In genomic region chr2:232551289-232551688, GRCh38 we compare ENCODE assay signal across 9 cellular contexts. TPM values are rescaled to one million over a fixed set of nuclear protein-coding genes. Genes with fewer than 3 reads are reported as not detected.
DNase-seq lines count a peak whose midpoint lies in the region; ATAC-seq, FAIRE-seq and TF ChIP-seq lines count a peak whose summit lies in the region.
"Had no signal": no experiment of that assay in that cellular context is flagged by ENCODE, and none has a peak within 500 bp of the region (broad histone marks: within the 10 kb centered on the region; RNA-seq: fewer than 3 reads in every experiment).

No MANE protein-coding gene starts in this region.

- H3K79me2 ChIP-seq in HepG2 (ENCODE audit: insufficient read depth, low read length), result peaks cover 66% of the 10 kb centered on the region

- H3K36me3 ChIP-seq in HepG2 (replicated peaks in 1 of 2; ENCODE audit: control insufficient read depth in 1 of 2, insufficient read depth in 2 of 2, low read length in 2 of 2), result peaks cover 7 to 22% of the 10 kb centered on the region in 2 experiments; a peak in 4 of 5 replicates
- peaks cover 2 to 8% (median 2%) of the 10 kb centered on the region in 3 donors for H3K36me3 ChIP-seq in tibial artery

- WGBS in HepG2 (ENCODE audit: low lambda C conversion rate), result 25% methylated on average over 10 of the region's 10 CpGs

- H3K4me3 ChIP-seq in HepG2 (replicated peaks in 1 of 3; ENCODE audit: insufficient read depth in 1 of 3, low read depth in 2 of 3, low read length in 3 of 3) (peak overlapping the region; percentile 73 to 85 (median 85)), tibial artery (peak overlapping the region; percentile 83 to 95)

- H3K27ac ChIP-seq in HepG2 (ENCODE audit: extremely low read length, insufficient read depth, low read length) (peak overlapping the region; percentile 95), tibial artery (peak overlapping the region; percentile 94 to 99)

- intact Hi-C loops in HepG2 (cut with micrococcal nuclease; ENCODE audit: unreplicated experiment) (loop anchor here (5.0 kb wide), 1 partner anchor 764 kb away; the partner anchor contains the start of gene COPS7B), tibial artery (cut with DNase I; ENCODE audit: low total_unique reads) (no loop called here)

- in situ Hi-C loops in HepG2 (cut with HindIII; ENCODE audit: extremely low pct_ligation_motif_present, low pct_unique_long_range_greater_than_20kb), result no loop called here

- no peaks in the 10 kb centered on the region for H3K27me3 Mint-ChIP-seq in activated T-cell treated with anti-CD3 and anti-CD28 coated beads, Interleukin-2, amount 50 U/mL, for 24 hours
- H3K27me3 Mint-ChIP-seq in activated naive CD8-positive, alpha-beta T cell treated with anti-CD3 and anti-CD28 coated beads, Interleukin-2, amount 50 U/mL, for 24 hours, result no peaks in the 10 kb centered on the region

- peak overlapping the region; percentile 97 for H3K4me3 Mint-ChIP-seq in activated T-cell treated with anti-CD3 and anti-CD28 coated beads, Interleukin-2, amount 50 U/mL, for 24 hours
- peak overlapping the region; percentile 98 for H3K4me3 Mint-ChIP-seq in activated naive CD8-positive, alpha-beta T cell treated with anti-CD3 and anti-CD28 coated beads, Interleukin-2, amount 50 U/mL, for 24 hours

- POLR2A ChIA-PET in HepG2 (lab: Yijun Ruan, JAX), result interaction anchor here (0.6 to 1.5 kb wide), 11 partner anchors 9 to 770 kb away, joined by 3 to 11 read pairs (median 4); partner anchors contain the start of genes CHRND, GIGYF2 and PDE6D

- CTCF ChIA-PET in HepG2 (lab: Yijun Ruan, JAX; ENCODE audit: low intra/inter-chr PET ratio, low total read pairs), result no interaction called here

- no peak for FAIRE-seq in HepG2 (lab: Jason Lieb, UNC)

- no peak overlapping the region for H2AFZ ChIP-seq in HepG2 (ENCODE audit: low read length)

- peaks cover 88% of the 10 kb centered on the region for H3K36me3 Mint-ChIP-seq in activated T-cell treated with anti-CD3 and anti-CD28 coated beads, Interleukin-2, amount 50 U/mL, for 24 hours (ENCODE audit: low read depth)
- H3K36me3 Mint-ChIP-seq in activated naive CD8-positive, alpha-beta T cell treated with anti-CD3 and anti-CD28 coated beads, Interleukin-2, amount 50 U/mL, for 24 hours (ENCODE audit: low read depth), result peaks cover 37% of the 10 kb centered on the region

- no TSS peak for BruUV-seq in HepG2 (replicated peaks; lab: Mats Ljungman, UMichigan)

- TF ChIP-seq RAD21 in HepG2 (CRISPR knock-in tag; IDR thresholded peaks at IDR 0.05), result no peak

- H3K9ac ChIP-seq in HepG2 (ENCODE audit: insufficient read depth, low read depth, low read length), result peak overlapping the region; percentile 94

- no peak for TF ChIP-seq CTCF in HepG2 (CRISPR knock-in tag; IDR thresholded peaks at IDR 0.05)
- no peak for TF ChIP-seq CTCF in tibial artery (IDR thresholded peaks at IDR 0.05)

- H3K4me1 Mint-ChIP-seq in activated T-cell treated with anti-CD3 and anti-CD28 coated beads, Interleukin-2, amount 50 U/mL, for 24 hours (ENCODE audit: low read depth), result peaks cover 77% of the 10 kb centered on the region
- H3K4me1 Mint-ChIP-seq in activated naive CD8-positive, alpha-beta T cell treated with anti-CD3 and anti-CD28 coated beads, Interleukin-2, amount 50 U/mL, for 24 hours, result peaks cover 67% of the 10 kb centered on the region

- H3K27me3 ChIP-seq in HepG2 (ENCODE audit: control insufficient read depth in 1 of 2, insufficient read depth in 2 of 2, low read length in 2 of 2) (no peaks in the 10 kb centered on the region; a peak in 1 of 5 replicates), tibial artery (no peaks in the 10 kb centered on the region)

- TF ChIP-seq POLR2A in HepG2 (IDR thresholded peaks at IDR 0.05; ENCODE audit: insufficient read depth in 1 of 2, low read depth in 2 of 2, low read length in 2 of 2), result no peak

- peaks cover 9% of the 10 kb centered on the region; the same call in 1 of the 2 replicates for H3K9me3 ChIP-seq in HepG2 (ENCODE audit: low read length)
- H3K9me3 ChIP-seq in tibial artery, result no peaks in the 10 kb centered on the region

- no peaks in the 10 kb centered on the region for H4K20me1 ChIP-seq in HepG2 (ENCODE audit: insufficient read depth, low read length)

- H3K9me3 Mint-ChIP-seq in activated T-cell treated with anti-CD3 and anti-CD28 coated beads, Interleukin-2, amount 50 U/mL, for 24 hours, result peaks cover 3% of the 10 kb centered on the region
- peaks cover 4% of the 10 kb centered on the region for H3K9me3 Mint-ChIP-seq in activated naive CD8-positive, alpha-beta T cell treated with anti-CD3 and anti-CD28 coated beads, Interleukin-2, amount 50 U/mL, for 24 hours

- peak overlapping the region; percentile 85 for H3K4me2 ChIP-seq in HepG2 (ENCODE audit: low read depth, low read length)

- H3K27ac Mint-ChIP-seq in activated T-cell treated with anti-CD3 and anti-CD28 coated beads, Interleukin-2, amount 50 U/mL, for 24 hours, result peak overlapping the region; percentile 99
- H3K27ac Mint-ChIP-seq in activated naive CD8-positive, alpha-beta T cell treated with anti-CD3 and anti-CD28 coated beads, Interleukin-2, amount 50 U/mL, for 24 hours, result peak overlapping the region; percentile 98

- DNase-seq in activated T-cell treated with anti-CD3 and anti-CD28 coated beads, Interleukin-2, amount 50 U/mL, for 24 hours, result no peak
- DNase-seq in activated T-cell treated with anti-CD3 and anti-CD28 coated beads, Interleukin-2, amount 50 U/mL, for 1 hour, result no peak
- DNase-seq in activated naive CD8-positive, alpha-beta T cell treated with anti-CD3 and anti-CD28 coated beads, Interleukin-2, amount 50 U/mL, for 24 hours, result no peak
- DNase-seq in HepG2 (ENCODE audit: low spot score) (no peak), tibial artery (no peak), NCI-H1048 (lab: John Stamatoyannopoulos, UW) (no peak), CD1c-positive myeloid dendritic cell (ENCODE audit: extremely low spot score) (no peak)

- ATAC-seq in activated naive CD8-positive, alpha-beta T cell treated with anti-CD3 and anti-CD28 coated beads, Interleukin-2, amount 50 U/mL, for 24 hours, result no peak
- ATAC-seq in HepG2, result no peak
- no peak for ATAC-seq in GM21447 (IDR thresholded peaks at IDR 0.05; ENCODE audit: unreplicated experiment)

- peaks cover 62% of the 10 kb centered on the region for H3K4me1 ChIP-seq in HepG2 (ENCODE audit: insufficient read depth, low read length)
- H3K4me1 ChIP-seq in tibial artery, result peaks cover 0 to 37% (median 16%) of the 10 kb centered on the region in 4 donors

- TF ChIP-seq EP300 in HepG2 (IDR thresholded peaks at IDR 0.05; ENCODE audit: low read depth in 2 of 2, low read length in 2 of 2) (no peak), HepG2 (CRISPR knock-in tag; IDR thresholded peaks at IDR 0.05; ENCODE audit: borderline replicate concordance) (no peak)

RNA-seq across cellular contexts. Expression of gene EIF4E2, which starts 0.8 kb away (rescaled TPM):
- 101 and 128 TPM in 2 replicates for total RNA-seq in HepG2 (2016; rRNA removed; fragmentation: Illumina TruSeq; extraction: Trizol)
- 29.6 and 31.9 TPM in 2 replicates for total RNA-seq in HepG2 (2016; cell fraction: cytosol; rRNA removed; fragmentation: Illumina TruSeq; extraction: Trizol; ENCODE audit: low read depth)
- 108 and 125 TPM in 2 replicates for total RNA-seq in HepG2 (2016; cell fraction: insoluble cytoplasmic fraction; rRNA removed; fragmentation: Illumina TruSeq; extraction: Trizol)
- 48.3 and 55.2 TPM in 2 replicates for total RNA-seq in HepG2 (2016; cell fraction: membrane; rRNA removed; fragmentation: Illumina TruSeq; extraction: Trizol)
- 54.3 and 63.2 TPM in 2 replicates for total RNA-seq in HepG2 (2016; cell fraction: nucleus; rRNA removed; fragmentation: Illumina TruSeq; extraction: Trizol)
- polyA plus RNA-seq in HepG2 (2011; rRNA removed), result 25.0 and 30.3 TPM in 2 replicates
- 27.2 and 34.2 TPM in 2 replicates for polyA plus RNA-seq in HepG2 (2011; cell fraction: cytosol; rRNA removed)
- 33.9 and 49.1 TPM in 2 replicates for polyA plus RNA-seq in HepG2 (2011; cell fraction: nucleus; rRNA removed)
- 68.3 and 79.6 TPM in 2 replicates for polyA plus RNA-seq in HepG2 (2012)
- 33.6 and 34.9 TPM in 2 replicates for polyA plus RNA-seq in HepG2 (2016; cell fraction: cytosol; fragmentation: Illumina TruSeq; extraction: Trizol; ENCODE audit: low read depth)
- polyA plus RNA-seq in HepG2 (2016; cell fraction: insoluble cytoplasmic fraction; fragmentation: Illumina TruSeq; extraction: Trizol; ENCODE audit: low read depth), result 140 and 153 TPM in 2 replicates
- 39.6 and 46.6 TPM in 2 replicates for polyA plus RNA-seq in HepG2 (2016; cell fraction: membrane; fragmentation: Illumina TruSeq; extraction: Trizol; ENCODE audit: low read depth)
- polyA plus RNA-seq in HepG2 (2016; cell fraction: nucleus; fragmentation: Illumina TruSeq; extraction: Trizol; ENCODE audit: insufficient read depth, low read depth), result 78.2 and 79.4 TPM in 2 replicates
- polyA minus RNA-seq in HepG2 (2011; rRNA and poly(A)+ RNA removed; ENCODE audit: low replicate concordance), result 14.0 and 21.7 TPM in 2 replicates
- 12.3 and 14.2 TPM in 2 replicates for polyA minus RNA-seq in HepG2 (2011; cell fraction: cytosol; rRNA and poly(A)+ RNA removed)
- polyA minus RNA-seq in HepG2 (2011; cell fraction: nucleus; rRNA and poly(A)+ RNA removed), result 73.8 and 82.7 TPM in 2 replicates

RNA-seq across cellular contexts. Expression of gene TIGD1, which starts 0.9 kb away (rescaled TPM):
- total RNA-seq in HepG2 (2016; rRNA removed; fragmentation: Illumina TruSeq; extraction: Trizol), result 4.3 and 9.5 TPM in 2 replicates
- total RNA-seq in HepG2 (2016; cell fraction: cytosol; rRNA removed; fragmentation: Illumina TruSeq; extraction: Trizol; ENCODE audit: low read depth), result 2.2 and 3.3 TPM in 2 replicates
- total RNA-seq in HepG2 (2016; cell fraction: insoluble cytoplasmic fraction; rRNA removed; fragmentation: Illumina TruSeq; extraction: Trizol), result 3.3 and 9.6 TPM in 2 replicates
- 3.5 and 3.7 TPM in 2 replicates for total RNA-seq in HepG2 (2016; cell fraction: membrane; rRNA removed; fragmentation: Illumina TruSeq; extraction: Trizol)
- total RNA-seq in HepG2 (2016; cell fraction: nucleus; rRNA removed; fragmentation: Illumina TruSeq; extraction: Trizol), result 21.5 and 23.5 TPM in 2 replicates
- 3.5 and 4.1 TPM in 2 replicates for polyA plus RNA-seq in HepG2 (2011; rRNA removed)
- 1.5 and 2.4 TPM in 2 replicates for polyA plus RNA-seq in HepG2 (2011; cell fraction: cytosol; rRNA removed)
- 9.8 and 13.9 TPM in 2 replicates for polyA plus RNA-seq in HepG2 (2011; cell fraction: nucleus; rRNA removed)
- polyA plus RNA-seq in HepG2 (2012), result 3.0 and 5.2 TPM in 2 replicates
- polyA plus RNA-seq in HepG2 (2016; cell fraction: cytosol; fragmentation: Illumina TruSeq; extraction: Trizol; ENCODE audit: low read depth), result 0.81 and 0.84 TPM in 2 replicates
- polyA plus RNA-seq in HepG2 (2016; cell fraction: insoluble cytoplasmic fraction; fragmentation: Illumina TruSeq; extraction: Trizol; ENCODE audit: low read depth), result 2.8 and 3.7 TPM in 2 replicates
- 1.3 and 1.4 TPM in 2 replicates for polyA plus RNA-seq in HepG2 (2016; cell fraction: membrane; fragmentation: Illumina TruSeq; extraction: Trizol; ENCODE audit: low read depth)
- polyA plus RNA-seq in HepG2 (2016; cell fraction: nucleus; fragmentation: Illumina TruSeq; extraction: Trizol; ENCODE audit: insufficient read depth, low read depth), result 10.9 and 11.9 TPM in 2 replicates
- polyA minus RNA-seq in HepG2 (2011; rRNA and poly(A)+ RNA removed; ENCODE audit: low replicate concordance), result 4.3 and 8.7 TPM in 2 replicates
- polyA minus RNA-seq in HepG2 (2011; cell fraction: cytosol; rRNA and poly(A)+ RNA removed), result 1.8 and 2.4 TPM in 2 replicates
- 59.7 and 61.4 TPM in 2 replicates for polyA minus RNA-seq in HepG2 (2011; cell fraction: nucleus; rRNA and poly(A)+ RNA removed)

RNA-seq across cellular contexts. Expression of gene CHRNG, which starts 11.8 kb away (rescaled TPM):
- total RNA-seq in HepG2 (2016; rRNA removed; fragmentation: Illumina TruSeq; extraction: Trizol), result not detected in 2 replicates
- not detected in 2 replicates for total RNA-seq in HepG2 (2016; cell fraction: cytosol; rRNA removed; fragmentation: Illumina TruSeq; extraction: Trizol; ENCODE audit: low read depth)
- not detected in 2 replicates for total RNA-seq in HepG2 (2016; cell fraction: insoluble cytoplasmic fraction; rRNA removed; fragmentation: Illumina TruSeq; extraction: Trizol)
- not detected in 2 replicates for total RNA-seq in HepG2 (2016; cell fraction: membrane; rRNA removed; fragmentation: Illumina TruSeq; extraction: Trizol)
- total RNA-seq in HepG2 (2016; cell fraction: nucleus; rRNA removed; fragmentation: Illumina TruSeq; extraction: Trizol), result not detected in 2 replicates
- polyA plus RNA-seq in HepG2 (2011; rRNA removed), result not detected in 2 replicates
- polyA plus RNA-seq in HepG2 (2011; cell fraction: cytosol; rRNA removed), result not detected in 2 replicates
- not detected in 2 replicates for polyA plus RNA-seq in HepG2 (2011; cell fraction: nucleus; rRNA removed)
- 0.05 and 0.21 TPM in 2 replicates for polyA plus RNA-seq in HepG2 (2012)
- not detected in 2 replicates for polyA plus RNA-seq in HepG2 (2016; cell fraction: cytosol; fragmentation: Illumina TruSeq; extraction: Trizol; ENCODE audit: low read depth)
- polyA plus RNA-seq in HepG2 (2016; cell fraction: insoluble cytoplasmic fraction; fragmentation: Illumina TruSeq; extraction: Trizol; ENCODE audit: low read depth), result not detected in 2 replicates
- not detected in 2 replicates for polyA plus RNA-seq in HepG2 (2016; cell fraction: membrane; fragmentation: Illumina TruSeq; extraction: Trizol; ENCODE audit: low read depth)
- not detected in 2 replicates for polyA plus RNA-seq in HepG2 (2016; cell fraction: nucleus; fragmentation: Illumina TruSeq; extraction: Trizol; ENCODE audit: insufficient read depth, low read depth)
- polyA minus RNA-seq in HepG2 (2011; rRNA and poly(A)+ RNA removed; ENCODE audit: low replicate concordance), result not detected in 2 replicates
- polyA minus RNA-seq in HepG2 (2011; cell fraction: cytosol; rRNA and poly(A)+ RNA removed), result not detected in 2 replicates
- polyA minus RNA-seq in HepG2 (2011; cell fraction: nucleus; rRNA and poly(A)+ RNA removed), result not detected in 2 replicates
- total RNA-seq: T-helper 1 cell treated with Interleukin-12 subunit alpha and Interleukin-12 subunit beta and Interleukin-4 antibody, amounts not matched to agents 30 ng/mL and 1 ng/mL, for 36 hours had no signal

RNA-seq across cellular contexts. Expression of gene CHRND, which starts 25.3 kb away (rescaled TPM):
- total RNA-seq in HepG2 (2016; rRNA removed; fragmentation: Illumina TruSeq; extraction: Trizol), result 0.10 TPM in 1 of 2 replicates, not detected in the other
- total RNA-seq in HepG2 (2016; cell fraction: cytosol; rRNA removed; fragmentation: Illumina TruSeq; extraction: Trizol; ENCODE audit: low read depth), result not detected in 2 replicates
- total RNA-seq in HepG2 (2016; cell fraction: insoluble cytoplasmic fraction; rRNA removed; fragmentation: Illumina TruSeq; extraction: Trizol), result not detected in 2 replicates
- 0.07 and 0.25 TPM in 2 replicates for total RNA-seq in HepG2 (2016; cell fraction: membrane; rRNA removed; fragmentation: Illumina TruSeq; extraction: Trizol)
- total RNA-seq in HepG2 (2016; cell fraction: nucleus; rRNA removed; fragmentation: Illumina TruSeq; extraction: Trizol), result not detected in 2 replicates
- polyA plus RNA-seq in HepG2 (2011; rRNA removed), result 0.13 and 0.18 TPM in 2 replicates
- polyA plus RNA-seq in HepG2 (2011; cell fraction: cytosol; rRNA removed), result 0.08 and 0.14 TPM in 2 replicates
- 0.12 and 0.24 TPM in 2 replicates for polyA plus RNA-seq in HepG2 (2011; cell fraction: nucleus; rRNA removed)
- polyA plus RNA-seq in HepG2 (2012), result 0.13 and 0.32 TPM in 2 replicates
- polyA plus RNA-seq in HepG2 (2016; cell fraction: cytosol; fragmentation: Illumina TruSeq; extraction: Trizol; ENCODE audit: low read depth), result 0.10 and 0.12 TPM in 2 replicates
- polyA plus RNA-seq in HepG2 (2016; cell fraction: insoluble cytoplasmic fraction; fragmentation: Illumina TruSeq; extraction: Trizol; ENCODE audit: low read depth), result not detected in 2 replicates
- 0.11 and 0.52 TPM in 2 replicates for polyA plus RNA-seq in HepG2 (2016; cell fraction: membrane; fragmentation: Illumina TruSeq; extraction: Trizol; ENCODE audit: low read depth)
- polyA plus RNA-seq in HepG2 (2016; cell fraction: nucleus; fragmentation: Illumina TruSeq; extraction: Trizol; ENCODE audit: insufficient read depth, low read depth), result 0.26 TPM in 1 of 2 replicates, not detected in the other
- polyA minus RNA-seq in HepG2 (2011; rRNA and poly(A)+ RNA removed; ENCODE audit: low replicate concordance), result 0.28 TPM in 1 of 2 replicates, not detected in the other
- not detected in 2 replicates for polyA minus RNA-seq in HepG2 (2011; cell fraction: cytosol; rRNA and poly(A)+ RNA removed)
- not detected in 2 replicates for polyA minus RNA-seq in HepG2 (2011; cell fraction: nucleus; rRNA and poly(A)+ RNA removed)
- total RNA-seq: T-helper 1 cell treated with Interleukin-12 subunit alpha and Interleukin-12 subunit beta and Interleukin-4 antibody, amounts not matched to agents 30 ng/mL and 1 ng/mL, for 36 hours had no signal

RNA-seq across cellular contexts. Expression of gene PRSS56, which starts 31.1 kb away (rescaled TPM):
- total RNA-seq in HepG2 (2016; rRNA removed; fragmentation: Illumina TruSeq; extraction: Trizol), result not detected in 2 replicates
- not detected in 2 replicates for total RNA-seq in HepG2 (2016; cell fraction: cytosol; rRNA removed; fragmentation: Illumina TruSeq; extraction: Trizol; ENCODE audit: low read depth)
- total RNA-seq in HepG2 (2016; cell fraction: insoluble cytoplasmic fraction; rRNA removed; fragmentation: Illumina TruSeq; extraction: Trizol), result 0.09 TPM in 1 of 2 replicates, not detected in the other
- not detected in 2 replicates for total RNA-seq in HepG2 (2016; cell fraction: membrane; rRNA removed; fragmentation: Illumina TruSeq; extraction: Trizol)
- not detected in 2 replicates for total RNA-seq in HepG2 (2016; cell fraction: nucleus; rRNA removed; fragmentation: Illumina TruSeq; extraction: Trizol)
- polyA plus RNA-seq in HepG2 (2011; rRNA removed), result not detected in 2 replicates
- not detected in 2 replicates for polyA plus RNA-seq in HepG2 (2011; cell fraction: cytosol; rRNA removed)
- not detected in 2 replicates for polyA plus RNA-seq in HepG2 (2011; cell fraction: nucleus; rRNA removed)
- not detected in 2 replicates for polyA plus RNA-seq in HepG2 (2012)
- not detected in 2 replicates for polyA plus RNA-seq in HepG2 (2016; cell fraction: cytosol; fragmentation: Illumina TruSeq; extraction: Trizol; ENCODE audit: low read depth)
- not detected in 2 replicates for polyA plus RNA-seq in HepG2 (2016; cell fraction: insoluble cytoplasmic fraction; fragmentation: Illumina TruSeq; extraction: Trizol; ENCODE audit: low read depth)
- polyA plus RNA-seq in HepG2 (2016; cell fraction: membrane; fragmentation: Illumina TruSeq; extraction: Trizol; ENCODE audit: low read depth), result not detected in 2 replicates
- polyA plus RNA-seq in HepG2 (2016; cell fraction: nucleus; fragmentation: Illumina TruSeq; extraction: Trizol; ENCODE audit: insufficient read depth, low read depth), result not detected in 2 replicates
- not detected in 2 replicates for polyA minus RNA-seq in HepG2 (2011; rRNA and poly(A)+ RNA removed; ENCODE audit: low replicate concordance)
- not detected in 2 replicates for polyA minus RNA-seq in HepG2 (2011; cell fraction: cytosol; rRNA and poly(A)+ RNA removed)
- polyA minus RNA-seq in HepG2 (2011; cell fraction: nucleus; rRNA and poly(A)+ RNA removed), result not detected in 2 replicates
- total RNA-seq: T-helper 1 cell treated with Interleukin-12 subunit alpha and Interleukin-12 subunit beta and Interleukin-4 antibody, amounts not matched to agents 30 ng/mL and 1 ng/mL, for 36 hours had no signal
